20 cellular contexts compared by ENCODE assay signal in the genomic region with DNA sequence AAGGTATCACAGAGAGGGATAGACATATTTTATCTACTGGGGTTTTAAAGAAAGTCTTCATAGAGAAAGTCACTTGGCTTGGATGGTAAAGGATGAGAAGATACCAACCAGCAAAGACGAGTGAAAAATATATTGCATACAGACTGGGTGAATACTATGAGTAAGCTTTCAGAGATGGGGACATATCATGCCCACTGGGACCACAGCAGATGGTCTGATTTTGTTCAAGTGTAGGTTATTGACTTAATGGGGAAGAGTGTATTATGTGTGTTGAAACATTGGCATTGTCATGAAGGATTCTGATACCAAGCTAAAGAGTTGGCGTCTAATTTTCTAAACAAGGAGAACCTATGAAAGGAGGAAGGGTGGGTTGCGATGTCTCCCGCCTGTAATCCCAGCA. TPM values are rescaled to one million over a fixed set of nuclear protein-coding genes. Genes with fewer than 3 reads are reported as not detected.
A peak's percentile ranks its signal among the peaks of the same experiment; 100 is the strongest.
DNase-seq lines count a peak whose midpoint lies in the region; ATAC-seq, FAIRE-seq and TF ChIP-seq lines count a peak whose summit lies in the region.
"Had no signal": no experiment of that assay in that cellular context is flagged by ENCODE, and none has a peak within 500 bp of the region (broad histone marks: within the 10 kb centered on the region; RNA-seq: fewer than 3 reads in every experiment).

No MANE protein-coding gene starts in this region.

- no peak overlapping the region for H2AFZ ChIP-seq in hepatocyte

- H3K79me2 ChIP-seq in hepatocyte: no peaks in the 10 kb centered on the region

- TF ChIP-seq CTCF in A549 (IDR thresholded peaks at IDR 0.05): no peak
- no peak for TF ChIP-seq CTCF in VCaP (conservative IDR thresholded peaks at IDR 0.05)
- TF ChIP-seq CTCF in fibroblast of mammary gland (conservative IDR thresholded peaks at IDR 0.05; ENCODE audit: control insufficient read depth, insufficient read depth, low read depth, low read length): no peak
- TF ChIP-seq CTCF in hepatocyte (IDR thresholded peaks at IDR 0.05; ENCODE audit: poor library complexity): no peak

- TF ChIP-seq RAD21 in A549 (conservative IDR thresholded peaks at IDR 0.05 in 1 of 2, IDR thresholded peaks at IDR 0.05 in 1 of 2): no peak

- H3K36me3 ChIP-seq in hepatocyte (replicated peaks; ENCODE audit: insufficient read depth, low read depth): no peaks in the 10 kb centered on the region

- WGBS in A549 (ENCODE audit: missing lambda C conversion rate): 72% methylated on average over 4 of the region's 4 CpGs
- 75% methylated on average over 4 of the region's 4 CpGs for WGBS in hepatocyte (ENCODE audit: low lambda C conversion rate, missing lambda C conversion rate)

- H3K4me3 ChIP-seq in A549 (no peak overlapping the region), fibroblast of mammary gland (ENCODE audit: control insufficient read depth, low read depth, low read length) (no peak overlapping the region), hepatocyte (no peak overlapping the region)

- no peaks in the 10 kb centered on the region for H3K9me3 ChIP-seq in A549
- H3K9me3 ChIP-seq in hepatocyte (ENCODE audit: low read depth): no peaks in the 10 kb centered on the region
- H3K9me3 ChIP-seq: Caco-2 had no signal

- no peaks in the 10 kb centered on the region for H4K20me1 ChIP-seq in hepatocyte (ENCODE audit: insufficient read depth, poor library complexity, severe bottlenecking)

- DNase-seq in A549 (ENCODE audit: low read depth in 1 of 2, low spot score in 1 of 2): no peak
- DNase-seq in GM12892 (ENCODE audit: insufficient read length): no peak
- DNase-seq in fibroblast of mammary gland (ENCODE audit: low read depth): peak; percentile 45
- no peak for DNase-seq in NAMALWA (ENCODE audit: low spot score)
- DNase-seq in hepatocyte (ENCODE audit: low spot score): no peak
- no peak for DNase-seq in activated CD4-positive, alpha-beta T cell treated with anti-CD3 and anti-CD28 coated beads for 4 hours
- DNase-seq: Caco-2; CD8-positive, alpha-beta T cell; DMS79 treated with DMSO at 0.1 percent for 48 hours; GF-D8; Kasumi-1; NCI-H2081; NCI-H526; SHP77; T-cell had no signal

- ATAC-seq in A549: no peak
- ATAC-seq: CD8-positive, alpha-beta T cell; Panc1; T-cell had no signal

- H3K9me2 ChIP-seq in hepatocyte (replicated peaks; ENCODE audit: insufficient read depth): no peaks in the 10 kb centered on the region

- no peak for FAIRE-seq in A549 (lab: Jason Lieb, UNC)
- peak; percentile 33 for FAIRE-seq in GM12892 (lab: Jason Lieb, UNC)
- FAIRE-seq: GM19239, H54 had no signal

- POLR2A ChIA-PET in A549 (lab: Yijun Ruan, JAX): no interaction called here

- H3K4me1 ChIP-seq in A549: peaks cover 62% of the 10 kb centered on the region
- H3K4me1 ChIP-seq in hepatocyte (ENCODE audit: insufficient read depth): peaks cover 27% of the 10 kb centered on the region

- TF ChIP-seq EP300 in A549 (IDR thresholded peaks at IDR 0.05): no peak

- TF ChIP-seq POLR2A in A549 (IDR thresholded peaks at IDR 0.05; ENCODE audit: low read length) (no peak), GM12892 (IDR thresholded peaks at IDR 0.05; ENCODE audit: low read depth, low read length) (no peak)

- no peaks in the 10 kb centered on the region for H3K27me3 ChIP-seq in hepatocyte

- H3K4me2 ChIP-seq in A549 (no peak overlapping the region; the same call in 2 of the 3 replicates), hepatocyte (no peak overlapping the region)

- H3K27ac ChIP-seq in A549 (peak overlapping the region; percentile 84 to 86), VCaP (peak overlapping the region; percentile 93), hepatocyte (no peak overlapping the region)
- H3K27ac ChIP-seq: RWPE1 had no signal

- CTCF ChIA-PET in A549 (lab: Yijun Ruan, JAX): interaction anchor here (1.9 kb wide), 1 partner anchor 16 kb away, joined by 4 read pairs; no protein-coding TSS in a partner anchor

TF ChIP-seq in A549, 52 proteins besides CTCF, POLR2A, EP300 and RAD21:
- TF ChIP-seq, protein P1, sequence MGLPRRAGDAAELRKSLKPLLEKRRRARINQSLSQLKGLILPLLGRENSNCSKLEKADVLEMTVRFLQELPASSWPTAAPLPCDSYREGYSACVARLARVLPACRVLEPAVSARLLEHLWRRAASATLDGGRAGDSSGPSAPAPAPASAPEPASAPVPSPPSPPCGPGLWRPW (IDR thresholded peaks at IDR 0.05): no peak
- TF ChIP-seq REST (IDR thresholded peaks at IDR 0.05): no peak

RNA-seq across cellular contexts. Expression of gene MMD, which starts 13.8 kb away (rescaled TPM):
- polyA plus RNA-seq in A549 (2011; rRNA removed): 50.9 and 54.7 TPM in 2 replicates
- polyA plus RNA-seq in A549 (2012; cell fraction: cytosol; rRNA removed): 15.3 and 22.2 TPM in 2 replicates
- 8.6 and 12.5 TPM in 2 replicates for polyA plus RNA-seq in A549 (2012; cell fraction: nucleus; rRNA removed)
- polyA plus RNA-seq in A549 (2017; fragmentation: RNase III; extraction: RNeasy Plus Mini Kit Qiagen cat#74134 plus additional on column Dnase treatment): 16.9 to 25.9 TPM (median 22.5 TPM) in 3 replicates
- 24.2 and 38.4 TPM in 2 replicates for polyA minus RNA-seq in A549 (2011; rRNA and poly(A)+ RNA removed)
- polyA plus RNA-seq in GM12892 (2012; ENCODE audit: missing spikeins): 22.7 TPM
- total RNA-seq in hepatocyte: 29.5 and 34.7 TPM in 2 replicates
- 19.4 and 26.9 TPM in 2 replicates for polyA plus RNA-seq in hepatocyte
